14 cellular contexts compared by ENCODE assay signal in the genomic region with DNA sequence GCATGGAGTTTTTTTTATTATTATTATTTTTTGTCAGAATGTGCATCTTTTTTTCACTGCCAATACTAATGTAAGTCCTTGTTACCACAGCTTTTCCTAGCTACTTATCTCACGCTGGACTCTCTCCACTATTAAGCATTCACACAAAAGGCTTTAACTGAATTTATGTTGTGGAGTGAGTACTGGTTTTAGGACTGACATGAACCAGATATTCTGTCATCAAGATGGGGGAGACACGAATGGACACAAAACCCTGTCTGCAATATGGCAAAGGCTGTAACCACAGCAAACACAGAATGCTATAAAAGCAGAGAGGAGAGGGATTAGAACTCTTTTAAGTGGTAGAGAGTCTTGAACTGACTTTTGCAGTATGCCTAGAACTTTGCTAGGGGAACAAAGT.
"Had no signal": no experiment of that assay in that cellular context is flagged by ENCODE, and none has a peak within 500 bp of the region (broad histone marks: within the 10 kb centered on the region; RNA-seq: fewer than 3 reads in every experiment).

No MANE protein-coding gene starts in this region.

- H3K4me3 Mint-ChIP-seq: activated CD4-positive, alpha-beta T cell treated with anti-CD3 and anti-CD28 coated beads, Interleukin-2, amount 10 ng/mL, durations not matched to agents 24 days and 14 days; activated naive CD8-positive, alpha-beta T cell treated with anti-CD3 and anti-CD28 coated beads for 36 hours; naive B cell; T-helper 2 cell treated with Interferon-gamma antibody and Interleukin-4, amounts not matched to agents 5 μg/mL and 100 μg/mL, for 36 hours had no signal

- DNase-seq: activated CD4-positive, alpha-beta T cell treated with anti-CD3 and anti-CD28 coated beads, Interleukin-2, amount 10 ng/mL, durations not matched to agents 24 days and 14 days; activated CD4-positive, CD25-positive, alpha-beta regulatory T cell; activated CD8-positive, alpha-beta memory T cell treated with anti-CD3 and anti-CD28 coated beads, Interleukin-2, amount 50 U/mL, for 48 hours; activated naive CD8-positive, alpha-beta T cell treated with anti-CD3 and anti-CD28 coated beads for 36 hours; brain microvascular endothelial cell; cortex of kidney; effector CD4-positive, alpha-beta T cell; hippocampal formation; lower lobe of right lung; naive B cell; right cardiac atrium; stomach had no signal

- H3K4me1 Mint-ChIP-seq: naive B cell had no signal

- H3K27ac Mint-ChIP-seq: activated naive CD8-positive, alpha-beta T cell treated with anti-CD3 and anti-CD28 coated beads for 36 hours; naive B cell; T-helper 2 cell treated with Interferon-gamma antibody and Interleukin-4, amounts not matched to agents 5 μg/mL and 100 μg/mL, for 36 hours had no signal

- H3K36me3 Mint-ChIP-seq: naive B cell had no signal

- ATAC-seq: lower lobe of right lung, right cardiac atrium had no signal

- H3K9me3 ChIP-seq: esophagus muscularis mucosa, lower lobe of right lung, stomach had no signal

- H3K4me3 ChIP-seq: esophagus muscularis mucosa, lower lobe of right lung, stomach had no signal

- H3K9me3 Mint-ChIP-seq: T-helper 2 cell treated with Interferon-gamma antibody and Interleukin-4, amounts not matched to agents 5 μg/mL and 100 μg/mL, for 36 hours had no signal

- H3K27ac ChIP-seq: brain microvascular endothelial cell, esophagus muscularis mucosa, lower lobe of right lung, stomach had no signal

- H3K27me3 ChIP-seq: brain microvascular endothelial cell, esophagus muscularis mucosa, stomach had no signal

- H3K36me3 ChIP-seq: brain microvascular endothelial cell, esophagus muscularis mucosa, lower lobe of right lung, stomach had no signal

- H3K4me1 ChIP-seq: lower lobe of right lung, stomach had no signal

- H3K27me3 Mint-ChIP-seq: activated CD4-positive, alpha-beta T cell treated with anti-CD3 and anti-CD28 coated beads, Interleukin-2, amount 10 ng/mL, durations not matched to agents 24 days and 14 days; activated naive CD8-positive, alpha-beta T cell treated with anti-CD3 and anti-CD28 coated beads for 36 hours; naive B cell had no signal
